1 cellular context compared by ENCODE assay signal in genomic region chr9:137254624-137255447, GRCh38.
A peak's percentile ranks its signal among the peaks of the same experiment; 100 is the strongest.
TF ChIP-seq lines count a peak whose summit lies in the region.

TSS of gene NELFB (plus strand) at chr9:137255327.

TF ChIP-seq in HepG2, 621 proteins besides CTCF, POLR2A, EP300 and RAD21 (continued from another document and continues in another):
- TF ChIP-seq ZNF124 (CRISPR knock-in tag; IDR thresholded peaks at IDR 0.05), result peak; percentile 72; the same call in 1 of the 2 replicates
- peak; percentile 48 for TF ChIP-seq ZNF687 (CRISPR knock-in tag; IDR thresholded peaks at IDR 0.05)
- TF ChIP-seq FOXA1 (IDR thresholded peaks at IDR 0.05), result no peak
- TF ChIP-seq FOXA1 (CRISPR knock-in tag; IDR thresholded peaks at IDR 0.05), result peak; percentile 55
- peak; percentile 7; the same call in 1 of the 2 replicates for TF ChIP-seq ZNF501 (CRISPR knock-in tag; IDR thresholded peaks at IDR 0.05)
- TF ChIP-seq DMAP1 (CRISPR knock-in tag; IDR thresholded peaks at IDR 0.05), result 0 out of 2 replicates have a peak, but pooled peaks have one; percentile 13
- 0 out of 2 replicates have a peak, but pooled peaks have one; percentile 18 for TF ChIP-seq ZNF234 (CRISPR knock-in tag; conservative IDR thresholded peaks at IDR 0.05)
- TF ChIP-seq SP1 (IDR thresholded peaks at IDR 0.05), result no peak
- TF ChIP-seq SP1 (CRISPR knock-in tag; IDR thresholded peaks at IDR 0.05), result peak; percentile 82
- TF ChIP-seq PHF21A (CRISPR knock-in tag; IDR thresholded peaks at IDR 0.05), result 0 out of 2 replicates have a peak, but pooled peaks have one; percentile 38
- 0 out of 2 replicates have a peak, but pooled peaks have one; percentile 55 for TF ChIP-seq ZNF446 (CRISPR knock-in tag; IDR thresholded peaks at IDR 0.05)
- TF ChIP-seq, protein P1, sequence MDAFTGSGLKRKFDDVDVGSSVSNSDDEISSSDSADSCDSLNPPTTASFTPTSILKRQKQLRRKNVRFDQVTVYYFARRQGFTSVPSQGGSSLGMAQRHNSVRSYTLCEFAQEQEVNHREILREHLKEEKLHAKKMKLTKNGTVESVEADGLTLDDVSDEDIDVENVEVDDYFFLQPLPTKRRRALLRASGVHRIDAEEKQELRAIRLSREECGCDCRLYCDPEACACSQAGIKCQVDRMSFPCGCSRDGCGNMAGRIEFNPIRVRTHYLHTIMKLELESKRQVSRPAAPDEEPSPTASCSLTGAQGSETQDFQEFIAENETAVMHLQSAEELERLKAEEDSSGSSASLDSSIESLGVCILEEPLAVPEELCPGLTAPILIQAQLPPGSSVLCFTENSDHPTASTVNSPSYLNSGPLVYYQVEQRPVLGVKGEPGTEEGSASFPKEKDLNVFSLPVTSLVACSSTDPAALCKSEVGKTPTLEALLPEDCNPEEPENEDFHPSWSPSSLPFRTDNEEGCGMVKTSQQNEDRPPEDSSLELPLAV (CRISPR knock-in tag; conservative IDR thresholded peaks at IDR 0.05; ENCODE audit: low read depth), result peak; percentile 72; the same call in 1 of the 2 replicates
- TF ChIP-seq ZBTB14 (CRISPR knock-in tag; IDR thresholded peaks at IDR 0.05), result peak; percentile 77
- TF ChIP-seq HNF4G (IDR thresholded peaks at IDR 0.05; ENCODE audit: borderline replicate concordance, low read depth, low read length), result 0 out of 2 replicates have a peak, but pooled peaks have one; percentile 39
- TF ChIP-seq HNF4G (CRISPR knock-in tag; IDR thresholded peaks at IDR 0.05; ENCODE audit: borderline replicate concordance, low read depth), result no peak
- peak; percentile 88 for TF ChIP-seq POLR2AphosphoS5 (IDR thresholded peaks at IDR 0.05; ENCODE audit: low read depth, low read length)
- TF ChIP-seq PPARG (CRISPR knock-in tag; conservative IDR thresholded peaks at IDR 0.05), result 0 out of 2 replicates have a peak, but pooled peaks have one; percentile 47
- TF ChIP-seq ZNF296 (CRISPR knock-in tag; conservative IDR thresholded peaks at IDR 0.05), result 0 out of 2 replicates have a peak, but pooled peaks have one; percentile 17
- peak; percentile 29; the same call in 1 of the 2 replicates for TF ChIP-seq KDM5B (CRISPR knock-in tag; IDR thresholded peaks at IDR 0.05; ENCODE audit: borderline replicate concordance)
- no peak for TF ChIP-seq ZNF569 (CRISPR knock-in tag; IDR thresholded peaks at IDR 0.05; ENCODE audit: borderline replicate concordance)
- TF ChIP-seq ZNF430 (CRISPR knock-in tag; IDR thresholded peaks at IDR 0.05), result peak; percentile 87
- peak; percentile 94 for TF ChIP-seq HNRNPH1 (optimal IDR thresholded peaks at IDR 0.05; ENCODE audit: low read depth, low read length)
- peak; percentile 40; the same call in 1 of the 2 replicates for TF ChIP-seq CHCHD3 (CRISPR knock-in tag; IDR thresholded peaks at IDR 0.05)
- TF ChIP-seq ZBTB7B (CRISPR knock-in tag; IDR thresholded peaks at IDR 0.05), result peak; percentile 46; the same call in 1 of the 2 replicates
- TF ChIP-seq NPAS2 (CRISPR knock-in tag; IDR thresholded peaks at IDR 0.05; ENCODE audit: borderline replicate concordance), result no peak
- peak; percentile 39; the same call in 1 of the 2 replicates for TF ChIP-seq ZNF160 (CRISPR knock-in tag; IDR thresholded peaks at IDR 0.05)
- peak; percentile 79 for TF ChIP-seq ZNF746 (CRISPR knock-in tag; IDR thresholded peaks at IDR 0.05)
- peak; percentile 51; the same call in 1 of the 2 replicates for TF ChIP-seq NR2C2 (CRISPR knock-in tag; IDR thresholded peaks at IDR 0.05; ENCODE audit: borderline replicate concordance)
- peak; percentile 29; the same call in 1 of the 2 replicates for TF ChIP-seq ZMYM4 (CRISPR knock-in tag; IDR thresholded peaks at IDR 0.05)
- peak; percentile 61; the same call in 1 of the 2 replicates for TF ChIP-seq ESRRA (CRISPR knock-in tag; IDR thresholded peaks at IDR 0.05; ENCODE audit: low read depth)
- TF ChIP-seq JDP2 (CRISPR knock-in tag; IDR thresholded peaks at IDR 0.05; ENCODE audit: borderline replicate concordance), result peak; percentile 63; the same call in 1 of the 2 replicates
- TF ChIP-seq ZNF766 (CRISPR knock-in tag; IDR thresholded peaks at IDR 0.05; ENCODE audit: borderline replicate concordance), result no peak
- TF ChIP-seq, protein P2, sequence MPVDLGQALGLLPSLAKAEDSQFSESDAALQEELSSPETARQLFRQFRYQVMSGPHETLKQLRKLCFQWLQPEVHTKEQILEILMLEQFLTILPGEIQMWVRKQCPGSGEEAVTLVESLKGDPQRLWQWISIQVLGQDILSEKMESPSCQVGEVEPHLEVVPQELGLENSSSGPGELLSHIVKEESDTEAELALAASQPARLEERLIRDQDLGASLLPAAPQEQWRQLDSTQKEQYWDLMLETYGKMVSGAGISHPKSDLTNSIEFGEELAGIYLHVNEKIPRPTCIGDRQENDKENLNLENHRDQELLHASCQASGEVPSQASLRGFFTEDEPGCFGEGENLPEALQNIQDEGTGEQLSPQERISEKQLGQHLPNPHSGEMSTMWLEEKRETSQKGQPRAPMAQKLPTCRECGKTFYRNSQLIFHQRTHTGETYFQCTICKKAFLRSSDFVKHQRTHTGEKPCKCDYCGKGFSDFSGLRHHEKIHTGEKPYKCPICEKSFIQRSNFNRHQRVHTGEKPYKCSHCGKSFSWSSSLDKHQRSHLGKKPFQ (CRISPR knock-in tag; IDR thresholded peaks at IDR 0.05; ENCODE audit: insufficient replicate concordance), result peak; percentile 86
- 0 out of 2 replicates have a peak, but pooled peaks have one; percentile 21 for TF ChIP-seq KDM6A (CRISPR knock-in tag; IDR thresholded peaks at IDR 0.05; ENCODE audit: low read depth)
- TF ChIP-seq ZNF616 (CRISPR knock-in tag; IDR thresholded peaks at IDR 0.05; ENCODE audit: low read depth), result no peak
- TF ChIP-seq SAP130 (CRISPR knock-in tag; IDR thresholded peaks at IDR 0.05; ENCODE audit: low read depth), result peak; percentile 59; the same call in 1 of the 2 replicates
- peak; percentile 71 for TF ChIP-seq MED1 (CRISPR knock-in tag; IDR thresholded peaks at IDR 0.05)
- TF ChIP-seq ZBTB10 (CRISPR knock-in tag; IDR thresholded peaks at IDR 0.05; ENCODE audit: borderline replicate concordance), result 0 out of 2 replicates have a peak, but pooled peaks have one; percentile 4
- TF ChIP-seq PRDM15 (CRISPR knock-in tag; IDR thresholded peaks at IDR 0.05), result peak; percentile 61
- peak; percentile 20; the same call in 1 of the 2 replicates for TF ChIP-seq FOXK1 (CRISPR knock-in tag; IDR thresholded peaks at IDR 0.05; ENCODE audit: borderline replicate concordance, low read depth)
- TF ChIP-seq HNRNPUL1 (IDR thresholded peaks at IDR 0.05; ENCODE audit: low read depth, low read length), result no peak
- no peak for TF ChIP-seq PTBP1 (IDR thresholded peaks at IDR 0.05; ENCODE audit: low read depth, low read length, poor library complexity, severe bottlenecking)
- peak; percentile 38; the same call in 1 of the 2 replicates for TF ChIP-seq MXD1 (CRISPR knock-in tag; IDR thresholded peaks at IDR 0.05)
- peak; percentile 63 for TF ChIP-seq ZFY (CRISPR knock-in tag; IDR thresholded peaks at IDR 0.05)
- no peak; the same call in 1 of the 2 replicates for TF ChIP-seq SAFB2 (CRISPR knock-in tag; IDR thresholded peaks at IDR 0.05; ENCODE audit: borderline replicate concordance, low read depth)
- TF ChIP-seq, protein P3, sequence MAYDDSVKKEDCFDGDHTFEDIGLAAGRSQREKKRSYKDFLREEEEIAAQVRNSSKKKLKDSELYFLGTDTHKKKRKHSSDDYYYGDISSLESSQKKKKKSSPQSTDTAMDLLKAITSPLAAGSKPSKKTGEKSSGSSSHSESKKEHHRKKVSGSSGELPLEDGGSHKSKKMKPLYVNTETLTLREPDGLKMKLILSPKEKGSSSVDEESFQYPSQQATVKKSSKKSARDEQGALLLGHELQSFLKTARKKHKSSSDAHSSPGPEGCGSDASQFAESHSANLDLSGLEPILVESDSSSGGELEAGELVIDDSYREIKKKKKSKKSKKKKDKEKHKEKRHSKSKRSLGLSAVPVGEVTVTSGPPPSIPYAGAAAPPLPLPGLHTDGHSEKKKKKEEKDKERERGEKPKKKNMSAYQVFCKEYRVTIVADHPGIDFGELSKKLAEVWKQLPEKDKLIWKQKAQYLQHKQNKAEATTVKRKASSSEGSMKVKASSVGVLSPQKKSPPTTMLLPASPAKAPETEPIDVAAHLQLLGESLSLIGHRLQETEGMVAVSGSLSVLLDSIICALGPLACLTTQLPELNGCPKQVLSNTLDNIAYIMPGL (CRISPR knock-in tag; IDR thresholded peaks at IDR 0.05; ENCODE audit: borderline replicate concordance in 1 of 2, low read depth in 1 of 2), result peak; percentile 17 to 34; a peak in 2 of 4 replicates
